In the genomic region with DNA sequence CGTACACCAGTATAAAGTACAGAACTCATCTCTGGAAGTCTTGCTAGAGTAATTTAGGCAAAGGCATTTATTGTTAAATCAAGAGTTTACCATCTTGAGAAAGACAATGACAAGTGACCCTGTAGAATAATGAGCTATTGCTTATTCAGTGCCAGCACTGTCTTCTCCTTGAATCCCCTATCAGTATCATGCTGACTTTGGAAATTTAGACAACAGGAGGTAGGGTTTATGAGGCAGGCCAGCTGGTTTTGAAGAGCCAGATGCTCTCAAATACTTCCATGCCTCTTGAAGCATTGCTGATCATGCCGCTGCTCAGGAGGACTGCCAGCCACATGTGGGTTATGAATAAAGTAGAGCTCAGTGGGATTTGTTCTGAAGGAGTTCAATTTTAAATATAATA, we compare ENCODE assay signal across 25 cellular contexts.
"Had no signal": no experiment of that assay in that cellular context is flagged by ENCODE, and none has a peak within 500 bp of the region (broad histone marks: within the 10 kb centered on the region; RNA-seq: fewer than 3 reads in every experiment).

No MANE protein-coding gene starts in this region.

- H3K9me3 Mint-ChIP-seq: activated CD4-positive, alpha-beta T cell treated with anti-CD3 and anti-CD28 coated beads, Interleukin-2, amount 10 ng/mL, durations not matched to agents 7 days and 5 days; activated T-helper 1 cell treated with anti-CD3 and anti-CD28 coated beads, Interleukin-12 subunit alpha, Interleukin-12 subunit beta, Interleukin-2, Interleukin-4 antibody, amounts not matched to agents 30 ng/mL and 10 ng/mL and 1 ng/mL, durations not matched to agents 14 hours and 24 hours and 36 hours; endodermal cell had no signal

- H3K4me1 Mint-ChIP-seq: activated CD4-positive, alpha-beta T cell treated with anti-CD3 and anti-CD28 coated beads, Interleukin-2, amount 10 ng/mL, durations not matched to agents 7 days and 5 days; activated naive CD8-positive, alpha-beta T cell treated with anti-CD3 and anti-CD28 coated beads, Interleukin-2, amount 50 U/mL, for 24 hours; stimulated activated effector memory CD8-positive, alpha-beta T cell treated with anti-CD3 and anti-CD28 coated beads, Interleukin-12 subunit alpha, Interleukin-12 subunit beta, amount 100 ng/mL, for 72 hours had no signal

- H3K27me3 Mint-ChIP-seq: activated CD4-positive, alpha-beta T cell treated with anti-CD3 and anti-CD28 coated beads, Interleukin-2, amount 10 ng/mL, durations not matched to agents 7 days and 5 days; activated naive CD8-positive, alpha-beta T cell treated with anti-CD3 and anti-CD28 coated beads, Interleukin-2, amount 50 U/mL, for 24 hours; natural killer cell treated with Interleukin-12 subunit alpha and Interleukin-12 subunit beta and Interleukin-15 and Interleukin-18, amount 100 ng/mL, for 72 hours had no signal

- DNase-seq: activated CD4-positive, alpha-beta T cell treated with anti-CD3 and anti-CD28 coated beads, Interleukin-2, amount 10 ng/mL, durations not matched to agents 7 days and 5 days; activated CD4-positive, CD25-positive, alpha-beta regulatory T cell treated with anti-CD3 and anti-CD28 coated beads, Interleukin-2, amount 50 U/mL, for 72 hours; activated CD8-positive, alpha-beta T cell treated with anti-CD3 and anti-CD28 coated beads, Interleukin-2, amount 10 ng/mL, durations not matched to agents 7 days and 5 days; activated gamma-delta T cell; activated naive CD4-positive, alpha-beta T cell treated with anti-CD3 and anti-CD28 coated beads, Interleukin-2, amount 50 U/mL, for 16 hours; activated naive CD8-positive, alpha-beta T cell treated with anti-CD3 and anti-CD28 coated beads, Interleukin-2, amount 50 U/mL, for 24 hours; cerebellar nuclear complex; endodermal cell; esophagus squamous epithelium; gastrocnemius medialis; head of caudate nucleus; hypothalamus; left ventricle myocardium inferior; mammary epithelial cell; pancreas; right cardiac atrium; stimulated activated CD4-positive, alpha-beta T cell treated with anti-CD3 and anti-CD28 coated beads, Interleukin-12 subunit alpha, Interleukin-12 subunit beta, amount 100 ng/mL, for 4 hours; stomach; WERI-Rb-1 had no signal

- H3K4me1 ChIP-seq: esophagus squamous epithelium, gastrocnemius medialis, left ventricle myocardium inferior, pancreas, stomach, suprapubic skin, tibial nerve had no signal

- H3K4me3 Mint-ChIP-seq: activated CD4-positive, alpha-beta T cell treated with anti-CD3 and anti-CD28 coated beads, Interleukin-2, amount 10 ng/mL, durations not matched to agents 7 days and 5 days; activated CD8-positive, alpha-beta T cell treated with anti-CD3 and anti-CD28 coated beads, Interleukin-2, amount 10 ng/mL, durations not matched to agents 7 days and 5 days; activated naive CD8-positive, alpha-beta T cell treated with anti-CD3 and anti-CD28 coated beads, Interleukin-2, amount 50 U/mL, for 24 hours; activated T-helper 1 cell treated with anti-CD3 and anti-CD28 coated beads, Interleukin-12 subunit alpha, Interleukin-12 subunit beta, Interleukin-2, Interleukin-4 antibody, amounts not matched to agents 30 ng/mL and 10 ng/mL and 1 ng/mL, durations not matched to agents 14 hours and 24 hours and 36 hours; endodermal cell; natural killer cell treated with Interleukin-12 subunit alpha and Interleukin-12 subunit beta and Interleukin-15 and Interleukin-18, amount 100 ng/mL, for 72 hours; stimulated activated effector memory CD8-positive, alpha-beta T cell treated with anti-CD3 and anti-CD28 coated beads, Interleukin-12 subunit alpha, Interleukin-12 subunit beta, amount 100 ng/mL, for 72 hours had no signal

- H3K27ac Mint-ChIP-seq: activated CD4-positive, alpha-beta T cell treated with anti-CD3 and anti-CD28 coated beads, Interleukin-2, amount 10 ng/mL, durations not matched to agents 7 days and 5 days; activated CD8-positive, alpha-beta T cell treated with anti-CD3 and anti-CD28 coated beads, Interleukin-2, amount 10 ng/mL, durations not matched to agents 7 days and 5 days; activated naive CD8-positive, alpha-beta T cell treated with anti-CD3 and anti-CD28 coated beads, Interleukin-2, amount 50 U/mL, for 24 hours; activated T-helper 1 cell treated with anti-CD3 and anti-CD28 coated beads, Interleukin-12 subunit alpha, Interleukin-12 subunit beta, Interleukin-2, Interleukin-4 antibody, amounts not matched to agents 30 ng/mL and 10 ng/mL and 1 ng/mL, durations not matched to agents 14 hours and 24 hours and 36 hours; endodermal cell; natural killer cell treated with Interleukin-12 subunit alpha and Interleukin-12 subunit beta and Interleukin-15 and Interleukin-18, amount 100 ng/mL, for 72 hours; stimulated activated effector memory CD8-positive, alpha-beta T cell treated with anti-CD3 and anti-CD28 coated beads, Interleukin-12 subunit alpha, Interleukin-12 subunit beta, amount 100 ng/mL, for 72 hours had no signal

- H3K27me3 ChIP-seq: esophagus squamous epithelium, gastrocnemius medialis, pancreas, stomach, suprapubic skin, tibial nerve had no signal

- H3K36me3 Mint-ChIP-seq: natural killer cell treated with Interleukin-12 subunit alpha and Interleukin-12 subunit beta and Interleukin-15 and Interleukin-18, amount 100 ng/mL, for 72 hours; stimulated activated effector memory CD8-positive, alpha-beta T cell treated with anti-CD3 and anti-CD28 coated beads, Interleukin-12 subunit alpha, Interleukin-12 subunit beta, amount 100 ng/mL, for 72 hours had no signal

- H3K9me3 ChIP-seq: esophagus squamous epithelium, gastrocnemius medialis, left ventricle myocardium inferior, pancreas, stomach, suprapubic skin, tibial nerve had no signal

- H3K4me3 ChIP-seq: coronary artery, esophagus squamous epithelium, gastrocnemius medialis, left ventricle myocardium inferior, pancreas, stomach, suprapubic skin, tibial nerve had no signal

- H3K36me3 ChIP-seq: esophagus squamous epithelium, gastrocnemius medialis, left ventricle myocardium inferior, pancreas, stomach, suprapubic skin, tibial nerve, WERI-Rb-1 had no signal

- H3K27ac ChIP-seq: coronary artery, esophagus squamous epithelium, gastrocnemius medialis, left ventricle myocardium inferior, pancreas, stomach, suprapubic skin, tibial nerve, WERI-Rb-1 had no signal
